ENCODE assay signal across 11 cellular contexts in the genomic region with DNA sequence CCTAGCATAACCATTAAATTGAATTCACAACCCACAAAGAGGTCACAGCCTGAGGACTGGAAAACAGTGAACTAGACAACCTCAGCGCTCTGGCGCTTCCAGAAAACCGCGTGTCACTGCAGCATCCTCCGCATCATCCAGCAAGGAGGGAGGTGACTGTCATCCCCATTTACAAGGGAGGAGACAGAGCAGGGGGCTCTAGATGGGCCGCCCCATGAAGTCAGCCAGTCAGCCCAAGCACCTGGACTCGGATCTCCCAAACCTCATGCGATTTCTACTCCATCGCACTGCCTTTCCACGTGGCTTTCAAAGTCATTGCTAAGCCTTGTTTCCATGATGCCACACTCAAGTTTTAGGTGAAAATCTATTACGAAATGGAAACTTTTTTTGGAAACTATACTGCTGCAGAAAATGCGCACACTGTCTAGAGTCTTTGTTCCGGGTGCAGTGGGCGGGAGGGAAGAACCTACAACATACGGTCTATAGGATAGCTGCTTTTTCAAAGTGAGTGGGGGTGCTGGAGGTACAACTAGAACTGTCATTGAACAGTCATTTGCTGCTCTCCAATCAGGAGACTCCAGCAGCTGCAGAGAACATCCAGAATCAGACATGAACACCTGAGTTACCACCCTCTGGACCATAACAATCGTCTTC. TPM values are rescaled to one million over a fixed set of nuclear protein-coding genes. Genes with fewer than 3 reads are reported as not detected.
A peak's percentile ranks its signal among the peaks of the same experiment; 100 is the strongest.
DNase-seq lines count a peak whose midpoint lies in the region; ATAC-seq, FAIRE-seq and TF ChIP-seq lines count a peak whose summit lies in the region.
"Had no signal": no experiment of that assay in that cellular context is flagged by ENCODE, and none has a peak within 500 bp of the region (broad histone marks: within the 10 kb centered on the region; RNA-seq: fewer than 3 reads in every experiment).

No MANE protein-coding gene starts in this region.

- peaks cover 35% of the 10 kb centered on the region for H3K4me1 Mint-ChIP-seq in osteocyte (ENCODE audit: unreplicated experiment)

- H3K4me1 ChIP-seq in GM12878 (ENCODE audit: control insufficient read depth, insufficient read depth, low read length), result peaks cover 27% of the 10 kb centered on the region

- H3K4me3 Mint-ChIP-seq in osteocyte (ENCODE audit: unreplicated experiment), result peak overlapping the region; percentile 29

- WGBS in GM12878 (ENCODE audit: insufficient coverage, insufficient replicate concordance, low lambda C conversion rate, missing lambda C conversion rate), result 82% methylated on average over 16 of the region's 16 CpGs

- peak overlapping the region; percentile 18 for H3K4me3 ChIP-seq in GM06990 (replicated peaks; ENCODE audit: low read depth, low read length)
- H3K4me3 ChIP-seq in GM12878, result peak overlapping the region; percentile 96

- no peak for FAIRE-seq in GM12878 (lab: Jason Lieb, UNC)

- ATAC-seq in GM12878, result no peak
- no peak for ATAC-seq in GM21381 (IDR thresholded peaks at IDR 0.05; ENCODE audit: unreplicated experiment)
- no peak for ATAC-seq in GM21717 (IDR thresholded peaks at IDR 0.05; ENCODE audit: unreplicated experiment)

- H2AFZ ChIP-seq in GM12878 (ENCODE audit: control insufficient read depth, low read depth, low read length), result no peak overlapping the region

- H3K36me3 Mint-ChIP-seq in osteocyte (ENCODE audit: unreplicated experiment), result peaks cover 3% of the 10 kb centered on the region

- no TSS peak for BruUV-seq in GM12878 (replicated peaks; lab: Mats Ljungman, UMichigan)

- H3K27me3 Mint-ChIP-seq in osteocyte (ENCODE audit: unreplicated experiment), result no peaks in the 10 kb centered on the region

- no peak for TF ChIP-seq EP300 in GM12878 (IDR thresholded peaks at IDR 0.05; ENCODE audit: borderline replicate concordance in 1 of 2, control insufficient read depth in 1 of 2, low read depth in 2 of 2, low read length in 2 of 2)

- DNase-seq in GM06990 (ENCODE audit: extremely low read depth, insufficient read length) (no peak), RWPE1 (ENCODE audit: low spot score) (no peak), GM12878 (ENCODE audit: low read depth, low spot score) (no peak), osteocyte (ENCODE audit: extremely low spot score, unreplicated experiment) (no peak), DMS53 (lab: John Stamatoyannopoulos, UW) (no peak), NCI-H2081 treated with DMSO at 0.1 percent for 48 hours (lab: John Stamatoyannopoulos, UW) (no peak)
- DNase-seq: cerebellar nuclear complex, foreskin fibroblast, NCI-H1436 had no signal

- no peaks in the 10 kb centered on the region for H3K9me3 Mint-ChIP-seq in osteocyte (ENCODE audit: unreplicated experiment)

- POLR2A ChIA-PET in RWPE1 (lab: Yijun Ruan, JAX; ENCODE audit: low non-redundant PET), result interaction anchor here (0.7 kb wide), 1 partner anchor 92 kb away, joined by 4 read pairs; no protein-coding TSS in a partner anchor
- POLR2A ChIA-PET in GM12878 (lab: Charles Lee), result interaction anchor here (0.6 to 1.0 kb wide), 6 partner anchors 17 to 246 kb away, joined by 3 to 6 read pairs (median 4); no protein-coding TSS in a partner anchor

- CTCF ChIA-PET in RWPE1 (lab: Yijun Ruan, JAX), result interaction anchor here (0.5 kb wide), 1 partner anchor 259 kb away, joined by 3 read pairs; no protein-coding TSS in a partner anchor
- CTCF ChIA-PET in GM12878 (lab: Yijun Ruan, JAX), result interaction anchor here (1.0 to 1.2 kb wide), 2 partner anchors 15 to 129 kb away, joined by 3 to 4 read pairs; no protein-coding TSS in a partner anchor

- SMC1A ChIA-PET in GM12878 (lab: Charles Lee; ENCODE audit: uncharacterized antibody, unreplicated experiment), result interaction anchor here (0.6 to 1.7 kb wide), 3 partner anchors 23 to 92 kb away, joined by 3 to 4 read pairs (median 4); no protein-coding TSS in a partner anchor

- peak overlapping the region; percentile 31 for H3K27ac Mint-ChIP-seq in osteocyte (ENCODE audit: unreplicated experiment)

- no peak for TF ChIP-seq CTCF in GM06990 (IDR thresholded peaks at IDR 0.05; ENCODE audit: insufficient read depth, low read length, poor library complexity, severe bottlenecking)
- no peak for TF ChIP-seq CTCF in RWPE1 (conservative IDR thresholded peaks at IDR 0.05; ENCODE audit: low read depth)
- TF ChIP-seq CTCF in GM12878 (IDR thresholded peaks at IDR 0.05 in 2 of 3, conservative IDR thresholded peaks at IDR 0.05 in 1 of 3; ENCODE audit: control insufficient read depth in 2 of 3, extremely low read depth in 1 of 3, insufficient read depth in 1 of 3, low read depth in 3 of 3, low read length in 3 of 3), result no peak
- no peak for TF ChIP-seq CTCF in osteocyte (IDR thresholded peaks at IDR 0.05)

- peaks cover 11% of the 10 kb centered on the region for H3K36me3 ChIP-seq in GM06990 (ENCODE audit: control insufficient read depth, insufficient read depth, low read length)
- H3K36me3 ChIP-seq in GM12878 (ENCODE audit: control insufficient read depth in 2 of 2, insufficient read depth in 2 of 2, low read length in 1 of 2), result peaks cover 3 to 6% of the 10 kb centered on the region in 2 experiments; a peak in 3 of 4 replicates

- no peaks in the 10 kb centered on the region for H3K9me3 ChIP-seq in GM12878 (replicated peaks; ENCODE audit: control insufficient read depth, insufficient read depth, low read length)

- H3K27me3 ChIP-seq in GM06990 (replicated peaks; ENCODE audit: control insufficient read depth, insufficient read depth, low read length), result no peaks in the 10 kb centered on the region
- H3K27me3 ChIP-seq in GM12878 (replicated peaks in 1 of 2; ENCODE audit: control insufficient read depth in 2 of 2, insufficient read depth in 2 of 2, low read length in 1 of 2), result no peaks in the 10 kb centered on the region

- peak overlapping the region; percentile 82 for H3K27ac ChIP-seq in RWPE1
- peak overlapping the region; percentile 91 for H3K27ac ChIP-seq in GM12878 (ENCODE audit: control insufficient read depth, insufficient read depth)

- in situ Hi-C loops in GM12878 (cut with MboI), result no loop called here

- H4K20me1 ChIP-seq in GM12878 (ENCODE audit: control insufficient read depth, insufficient read depth), result peaks cover 6% of the 10 kb centered on the region; the same call in 1 of the 2 replicates

- H3K79me2 ChIP-seq in GM12878 (ENCODE audit: control insufficient read depth, insufficient read depth, low read length), result peaks cover 74% of the 10 kb centered on the region

- TF ChIP-seq POLR2A in GM12878 (IDR thresholded peaks at IDR 0.05; ENCODE audit: low read depth, low read length), result peak; percentile 33; the same call in 1 of the 2 replicates

- RAD21 ChIA-PET in GM12878 (lab: Charles Lee; ENCODE audit: unreplicated experiment), result interaction anchor here (0.6 to 1.5 kb wide), 4 partner anchors 21 to 1614 kb away, joined by 3 to 5 read pairs (median 3); a partner anchor contains a TSS

- peak overlapping the region; percentile 84 for H3K4me2 ChIP-seq in GM12878 (ENCODE audit: control insufficient read depth, insufficient read depth)

- no peak for TF ChIP-seq RAD21 in GM12878 (IDR thresholded peaks at IDR 0.05; ENCODE audit: insufficient read depth, low read depth, low read length)

- intact Hi-C loops in GM12878 (cut with micrococcal nuclease; ENCODE audit: unreplicated experiment), result loop anchor here (2.0 kb wide), 1 partner anchor 54 kb away; no protein-coding TSS in a partner anchor

- H3K9ac ChIP-seq in GM12878 (ENCODE audit: control insufficient read depth, insufficient read depth, low read length), result peak overlapping the region; percentile 98; the same call in 1 of the 2 replicates

RNA-seq across cellular contexts. Expression of a gene that starts 2.8 kb away (rescaled TPM):
- 141 and 170 TPM in 2 replicates for total RNA-seq in GM12878 (2013; cell fraction: nucleolus; rRNA removed)
- total RNA-seq in GM12878 (2014; rRNA removed) (71.8 and 74.1 TPM in 2 replicates), GM12878 (2014; rRNA removed; fragmentation: Illumina TruSeq; extraction: Trizol) (25.6 and 26.7 TPM in 2 replicates), GM12878 (2021) (98.4 and 108 TPM in 2 replicates), osteocyte (139 and 152 TPM in 2 replicates)
- 50.7 TPM for polyA plus RNA-seq in GM12878 (2011; ENCODE audit: low read depth)
- polyA plus RNA-seq in GM12878 (2011; rRNA removed) (21.1 and 58.0 TPM in 2 replicates), GM12878 (2014; fragmentation: Illumina TruSeq; extraction: Trizol) (42.5 and 68.7 TPM in 2 replicates), GM12878 (2014; fragmentation: Nextera tagmentation; extraction: Ambion mirVana) (1 to 10 TPM; 1.5 to 3.0 TPM), GM12878 (2014; rRNA removed) (67.6 and 77.8 TPM in 2 replicates), GM12878 (2016; fragmentation: Nextera tagmentation; extraction: Ambion mirVana) (10 to 100 TPM; 19.4 to 60.2 TPM)
- 88.7 and 101 TPM in 2 replicates for polyA plus RNA-seq in GM12878 (2011; cell fraction: cytosol; rRNA removed)
- 363 and 377 TPM in 2 replicates for polyA plus RNA-seq in GM12878 (2011; cell fraction: nucleus; rRNA removed)
- polyA plus RNA-seq in GM12878 (2012), result 74.6 and 86.8 TPM in 2 replicates
- 83.2 and 90.6 TPM in 2 replicates for polyA minus RNA-seq in GM12878 (2011; rRNA and poly(A)+ RNA removed)
- 49.0 and 54.4 TPM in 2 replicates for polyA minus RNA-seq in GM12878 (2011; cell fraction: cytosol; rRNA and poly(A)+ RNA removed)
- polyA minus RNA-seq in GM12878 (2011; cell fraction: nucleus; rRNA and poly(A)+ RNA removed), result 64.4 and 69.8 TPM in 2 replicates

RNA-seq across cellular contexts. Expression of a gene that starts 15.1 kb away (rescaled TPM):
- total RNA-seq in GM12878 (2013; cell fraction: nucleolus; rRNA removed), result 105 and 107 TPM in 2 replicates
- total RNA-seq in GM12878 (2014; rRNA removed), result 9.2 and 9.5 TPM in 2 replicates
- 5.4 and 7.0 TPM in 2 replicates for total RNA-seq in GM12878 (2014; rRNA removed; fragmentation: Illumina TruSeq; extraction: Trizol)
- total RNA-seq in GM12878 (2021), result 54.7 and 59.5 TPM in 2 replicates
- 4.5 TPM for polyA plus RNA-seq in GM12878 (2011; ENCODE audit: low read depth)
- 7.1 and 11.4 TPM in 2 replicates for polyA plus RNA-seq in GM12878 (2011; rRNA removed)
- 15.1 and 16.5 TPM in 2 replicates for polyA plus RNA-seq in GM12878 (2011; cell fraction: cytosol; rRNA removed)
- 106 and 193 TPM in 2 replicates for polyA plus RNA-seq in GM12878 (2011; cell fraction: nucleus; rRNA removed)
- polyA plus RNA-seq in GM12878 (2012), result 17.8 and 23.1 TPM in 2 replicates
- polyA plus RNA-seq in GM12878 (2014; fragmentation: Illumina TruSeq; extraction: Trizol), result 2.9 and 9.6 TPM in 2 replicates
- under 1 TPM; 0.18 to 0.26 TPM for polyA plus RNA-seq in GM12878 (2014; fragmentation: Nextera tagmentation; extraction: Ambion mirVana)
- 22.2 and 29.1 TPM in 2 replicates for polyA plus RNA-seq in GM12878 (2014; rRNA removed)
- polyA plus RNA-seq in GM12878 (2016; fragmentation: Nextera tagmentation; extraction: Ambion mirVana), result 10 to 100 TPM; 10.1 to 12.9 TPM
- 21.3 and 24.5 TPM in 2 replicates for polyA minus RNA-seq in GM12878 (2011; rRNA and poly(A)+ RNA removed)
- polyA minus RNA-seq in GM12878 (2011; cell fraction: cytosol; rRNA and poly(A)+ RNA removed), result 19.2 and 22.3 TPM in 2 replicates
- 26.8 and 37.7 TPM in 2 replicates for polyA minus RNA-seq in GM12878 (2011; cell fraction: nucleus; rRNA and poly(A)+ RNA removed)
- 34.1 and 38.1 TPM in 2 replicates for total RNA-seq in osteocyte

RNA-seq across cellular contexts. Expression of a gene that starts 51.9 kb away (rescaled TPM):
- total RNA-seq in GM12878 (2013; cell fraction: nucleolus; rRNA removed), result 35.1 and 37.8 TPM in 2 replicates
- total RNA-seq in GM12878 (2014; rRNA removed) (20.7 and 22.3 TPM in 2 replicates), GM12878 (2014; rRNA removed; fragmentation: Illumina TruSeq; extraction: Trizol) (7.2 and 7.6 TPM in 2 replicates), GM12878 (2021) (12.0 and 14.6 TPM in 2 replicates), osteocyte (3.8 and 4.8 TPM in 2 replicates)
- 16.5 TPM for polyA plus RNA-seq in GM12878 (2011; ENCODE audit: low read depth)
- polyA plus RNA-seq in GM12878 (2011; rRNA removed) (14.2 and 22.9 TPM in 2 replicates), GM12878 (2014; fragmentation: Illumina TruSeq; extraction: Trizol) (3.8 and 7.3 TPM in 2 replicates), GM12878 (2014; fragmentation: Nextera tagmentation; extraction: Ambion mirVana) (1 to 10 TPM in 1 of 2 experiments, under 1 TPM in 1; 0.53 to 1.9 TPM), GM12878 (2014; rRNA removed) (27.1 and 30.3 TPM in 2 replicates), GM12878 (2016; fragmentation: Nextera tagmentation; extraction: Ambion mirVana) (1 to 10 TPM; 5.5 to 6.9 TPM)
- polyA plus RNA-seq in GM12878 (2011; cell fraction: cytosol; rRNA removed), result 23.3 and 39.9 TPM in 2 replicates
- 285 and 407 TPM in 2 replicates for polyA plus RNA-seq in GM12878 (2011; cell fraction: nucleus; rRNA removed)
- 52.8 and 57.2 TPM in 2 replicates for polyA plus RNA-seq in GM12878 (2012)
- 7.2 and 11.1 TPM in 2 replicates for polyA minus RNA-seq in GM12878 (2011; rRNA and poly(A)+ RNA removed)
- polyA minus RNA-seq in GM12878 (2011; cell fraction: cytosol; rRNA and poly(A)+ RNA removed), result 4.0 and 5.9 TPM in 2 replicates
- 23.2 and 25.0 TPM in 2 replicates for polyA minus RNA-seq in GM12878 (2011; cell fraction: nucleus; rRNA and poly(A)+ RNA removed)

RNA-seq across cellular contexts. Expression of a gene that starts 52.5 kb away (rescaled TPM):
- total RNA-seq in GM12878 (2013; cell fraction: nucleolus; rRNA removed), result 153 and 159 TPM in 2 replicates
- 56.6 and 69.6 TPM in 2 replicates for total RNA-seq in GM12878 (2014; rRNA removed)
- 32.7 and 40.5 TPM in 2 replicates for total RNA-seq in GM12878 (2014; rRNA removed; fragmentation: Illumina TruSeq; extraction: Trizol)
- 176 and 181 TPM in 2 replicates for total RNA-seq in GM12878 (2021)
- polyA plus RNA-seq in GM12878 (2011; ENCODE audit: low read depth), result 73.8 TPM
- 71.7 and 229 TPM in 2 replicates for polyA plus RNA-seq in GM12878 (2011; rRNA removed)
- 315 and 350 TPM in 2 replicates for polyA plus RNA-seq in GM12878 (2011; cell fraction: cytosol; rRNA removed)
- 137 and 163 TPM in 2 replicates for polyA plus RNA-seq in GM12878 (2011; cell fraction: nucleus; rRNA removed)
- 168 TPM in 2 replicates for polyA plus RNA-seq in GM12878 (2012)
- polyA plus RNA-seq in GM12878 (2014; fragmentation: Illumina TruSeq; extraction: Trizol), result 54.2 and 82.9 TPM in 2 replicates
- polyA plus RNA-seq in GM12878 (2014; fragmentation: Nextera tagmentation; extraction: Ambion mirVana), result 10 to 100 TPM in 1 of 2 experiments, 1 to 10 TPM in 1; 7.5 to 10.9 TPM
- polyA plus RNA-seq in GM12878 (2014; rRNA removed), result 123 and 147 TPM in 2 replicates
- 10 to 100 TPM; 79.3 to 79.5 TPM for polyA plus RNA-seq in GM12878 (2016; fragmentation: Nextera tagmentation; extraction: Ambion mirVana)
- 236 and 392 TPM in 2 replicates for polyA minus RNA-seq in GM12878 (2011; rRNA and poly(A)+ RNA removed)
- polyA minus RNA-seq in GM12878 (2011; cell fraction: cytosol; rRNA and poly(A)+ RNA removed), result 239 TPM in 2 replicates
- polyA minus RNA-seq in GM12878 (2011; cell fraction: nucleus; rRNA and poly(A)+ RNA removed), result 54.2 and 86.9 TPM in 2 replicates
- 50.6 and 54.2 TPM in 2 replicates for total RNA-seq in osteocyte
